17 cellular contexts compared by ENCODE assay signal in genomic region chr13:83731113-83731512, GRCh38.
A peak's percentile ranks its signal among the peaks of the same experiment; 100 is the strongest.
DNase-seq lines count a peak whose midpoint lies in the region; ATAC-seq and TF ChIP-seq lines count a peak whose summit lies in the region.
"Had no signal": no experiment of that assay in that cellular context is flagged by ENCODE, and none has a peak within 500 bp of the region (broad histone marks: within the 10 kb centered on the region; RNA-seq: fewer than 3 reads in every experiment).

No MANE protein-coding gene starts in this region.

- H3K27ac ChIP-seq in breast epithelium: no peak overlapping the region
- peak overlapping the region in 2 of 4 donors; percentile 15 to 27 for H3K27ac ChIP-seq in body of pancreas
- peak overlapping the region; percentile 58 for H3K27ac ChIP-seq in substantia nigra (ENCODE audit: low read depth, low read length, poor library complexity, severe bottlenecking)

- H3K9me3 ChIP-seq in breast epithelium (no peaks in the 10 kb centered on the region), body of pancreas (no peaks in the 10 kb centered on the region)
- H3K9me3 ChIP-seq: BE2C, HAP-1 had no signal

- H3K4me3 ChIP-seq in breast epithelium (no peak overlapping the region), body of pancreas (no peak overlapping the region)
- H3K4me3 ChIP-seq: HAP-1 had no signal

- 18 to 31% methylated on average over 1 of the region's 1 CpG for WGBS in body of pancreas, 2 donors

- in situ Hi-C loops in T47D (cut with HindIII; ENCODE audit: low pct_unique_long_range_greater_than_20kb, low sequenced_read_pairs): no loop called here

- intact Hi-C loops in breast epithelium (cut with DNase I; ENCODE audit: low total_unique reads): no loop called here
- intact Hi-C loops in body of pancreas (cut with DNase I): no loop called here

- H3K4me1 ChIP-seq in breast epithelium (no peaks in the 10 kb centered on the region), body of pancreas (no peaks in the 10 kb centered on the region)
- H3K4me1 ChIP-seq: BE2C had no signal

- no peaks in the 10 kb centered on the region for H3K36me3 ChIP-seq in breast epithelium
- no peaks in the 10 kb centered on the region for H3K36me3 ChIP-seq in body of pancreas (replicated peaks in 1 of 2; ENCODE audit: insufficient read depth in 1 of 2, low read depth in 2 of 2)
- H3K36me3 ChIP-seq: BE2C, HAP-1 had no signal

- no peak for TF ChIP-seq POLR2A in breast epithelium (IDR thresholded peaks at IDR 0.05)
- TF ChIP-seq POLR2A in body of pancreas (IDR thresholded peaks at IDR 0.05): no peak

- peak; percentile 67 for ATAC-seq in body of pancreas

- DNase-seq in T47D (ENCODE audit: low read depth in 1 of 2, low spot score in 1 of 2) (peak; percentile 19 to 84), breast epithelium (ENCODE audit: low spot score in 2 of 2) (no peak), NCI-H510A (lab: John Stamatoyannopoulos, UW) (peak; percentile 19), body of pancreas (no peak), substantia nigra (lab: John Stamatoyannopoulos, UW) (no peak), NCI-H2081 treated with DMSO at 0.1 percent for 48 hours (lab: John Stamatoyannopoulos, UW) (no peak), SHP77 (lab: John Stamatoyannopoulos, UW) (no peak), SKM-1 (lab: John Stamatoyannopoulos, UW; ENCODE audit: unreplicated experiment) (no peak)
- DNase-seq: ACHN; BE2C; CD4-positive, CD25-positive, alpha-beta regulatory T cell; CD8-positive, alpha-beta memory T cell; COR-L47; DMS 273 treated with DMSO at 0.1 percent for 48 hours; DMS79; GDM1 had no signal

- TF ChIP-seq CTCF in breast epithelium (IDR thresholded peaks at IDR 0.05) (no peak), body of pancreas (IDR thresholded peaks at IDR 0.05) (no peak)

- H3K27me3 ChIP-seq in breast epithelium (no peaks in the 10 kb centered on the region), body of pancreas (no peaks in the 10 kb centered on the region)
- H3K27me3 ChIP-seq: BE2C had no signal

Comparison
In these comparisons a context has a peak if more than half of its experiments do, and no peak if none do; other contexts are left out.
1. DNase-seq: peak in T47D (2 of 2) and NCI-H510A (single experiment); none in breast epithelium (0 of 2), body of pancreas (0 of 4), substantia nigra (0 of 49), NCI-H2081 treated with DMSO at 0.1 percent for 48 hours (single experiment), SHP77 (0 of 2) and SKM-1 (single experiment).